Comparison of ENCODE assay signal across 1 cellular context in the genomic region with DNA sequence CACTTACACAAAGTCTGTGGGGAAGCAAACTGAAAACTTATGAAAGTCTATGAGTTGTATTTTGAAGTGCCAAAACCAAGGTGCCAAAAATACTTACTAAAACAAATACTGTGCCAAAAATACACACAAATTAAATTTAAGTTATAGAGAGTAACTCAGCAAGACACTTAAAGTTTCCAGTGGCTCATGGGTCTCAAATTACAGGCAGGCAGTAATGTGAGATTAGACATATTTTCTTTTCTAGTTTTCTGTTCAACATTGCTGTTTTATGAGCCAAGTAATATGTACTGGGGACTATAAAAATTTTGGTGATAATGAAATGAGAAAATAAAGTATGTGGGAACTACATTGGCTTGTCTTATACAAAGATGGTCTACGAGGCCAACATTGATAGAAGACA.
TF ChIP-seq lines count a peak whose summit lies in the region.

No MANE protein-coding gene starts in this region.

TF ChIP-seq in HEK293, 187 proteins besides CTCF, POLR2A, EP300 and RAD21 (continued from another document and continues in another):
- TF ChIP-seq KLF1 (tag by site-specific recombination; IDR thresholded peaks at IDR 0.05) (no peak), ZBTB1 (tag by site-specific recombination; IDR thresholded peaks at IDR 0.05) (no peak), ZNF544 (tag by site-specific recombination; IDR thresholded peaks at IDR 0.05) (no peak), ZNF16 (tag by site-specific recombination; IDR thresholded peaks at IDR 0.05; ENCODE audit: low read depth) (no peak), ZBTB7A (tag by site-specific recombination; IDR thresholded peaks at IDR 0.05; ENCODE audit: low read depth) (no peak), ZNF658 (tag by site-specific recombination; IDR thresholded peaks at IDR 0.05) (no peak), HOXD13 (CRISPR knock-in tag; IDR thresholded peaks at IDR 0.05; ENCODE audit: borderline replicate concordance) (0 out of 2 replicates have a peak, but pooled peaks have one; percentile 24), ZNF626 (tag by site-specific recombination; IDR thresholded peaks at IDR 0.05) (0 out of 2 replicates have a peak, but pooled peaks have one; percentile 24), ZNF292 (tag by site-specific recombination; IDR thresholded peaks at IDR 0.05; ENCODE audit: borderline replicate concordance, low read depth) (no peak), ZNF701 (tag by site-specific recombination; IDR thresholded peaks at IDR 0.05) (no peak), ZNF501 (tag by site-specific recombination; IDR thresholded peaks at IDR 0.05) (no peak), BCL11B (tag by site-specific recombination; IDR thresholded peaks at IDR 0.05; ENCODE audit: low read depth) (peak; percentile 63; the same call in 1 of the 2 replicates), KLF9 (tag by site-specific recombination; IDR thresholded peaks at IDR 0.05; ENCODE audit: low read depth) (no peak), ZNF214 (tag by site-specific recombination; IDR thresholded peaks at IDR 0.05; ENCODE audit: borderline replicate concordance) (no peak), ZNF324 (tag by site-specific recombination; IDR thresholded peaks at IDR 0.05) (no peak), PRDM1 (tag by site-specific recombination; IDR thresholded peaks at IDR 0.05) (no peak), ZNF19 (tag by site-specific recombination; IDR thresholded peaks at IDR 0.05; ENCODE audit: low read depth) (no peak), ZNF596 (tag by site-specific recombination; IDR thresholded peaks at IDR 0.05) (no peak), ZNF274 (IDR thresholded peaks at IDR 0.05; ENCODE audit: low read length) (no peak), ZNF274 (tag by site-specific recombination; IDR thresholded peaks at IDR 0.05; ENCODE audit: borderline replicate concordance) (no peak), ZNF2 (tag by site-specific recombination; IDR thresholded peaks at IDR 0.05) (no peak), ZBTB17 (tag by site-specific recombination; IDR thresholded peaks at IDR 0.05) (no peak), EGR2 (tag by site-specific recombination; IDR thresholded peaks at IDR 0.05; ENCODE audit: low read depth) (no peak), ZNF664 (tag by site-specific recombination; IDR thresholded peaks at IDR 0.05) (peak; percentile 29; the same call in 1 of the 2 replicates), ZSCAN23 (tag by site-specific recombination; IDR thresholded peaks at IDR 0.05) (no peak), HOXA7 (CRISPR knock-in tag; IDR thresholded peaks at IDR 0.05; ENCODE audit: borderline replicate concordance) (no peak), ZNF121 (tag by site-specific recombination; IDR thresholded peaks at IDR 0.05) (no peak), MEIS1 (CRISPR knock-in tag; IDR thresholded peaks at IDR 0.05; ENCODE audit: borderline replicate concordance) (no peak), GLI2 (tag by site-specific recombination; IDR thresholded peaks at IDR 0.05; ENCODE audit: borderline replicate concordance, low read depth) (0 out of 2 replicates have a peak, but pooled peaks have one; percentile 30), ZNF426 (tag by site-specific recombination; IDR thresholded peaks at IDR 0.05) (no peak), ZNF571 (tag by site-specific recombination; IDR thresholded peaks at IDR 0.05) (no peak), ZFP69B (tag by site-specific recombination; IDR thresholded peaks at IDR 0.05) (no peak), ZNF223 (tag by site-specific recombination; IDR thresholded peaks at IDR 0.05) (no peak), GLIS2 (tag by site-specific recombination; IDR thresholded peaks at IDR 0.05) (no peak), KLF10 (tag by site-specific recombination; IDR thresholded peaks at IDR 0.05) (no peak), ZNF239 (tag by site-specific recombination; IDR thresholded peaks at IDR 0.05) (no peak), ZNF529 (tag by site-specific recombination; IDR thresholded peaks at IDR 0.05; ENCODE audit: insufficient replicate concordance) (no peak), KLF16 (tag by site-specific recombination; IDR thresholded peaks at IDR 0.05) (no peak), ZNF302 (tag by site-specific recombination; IDR thresholded peaks at IDR 0.05; ENCODE audit: low read depth) (no peak), ZNF157 (tag by site-specific recombination; IDR thresholded peaks at IDR 0.05) (no peak)
- TF ChIP-seq, protein P1, sequence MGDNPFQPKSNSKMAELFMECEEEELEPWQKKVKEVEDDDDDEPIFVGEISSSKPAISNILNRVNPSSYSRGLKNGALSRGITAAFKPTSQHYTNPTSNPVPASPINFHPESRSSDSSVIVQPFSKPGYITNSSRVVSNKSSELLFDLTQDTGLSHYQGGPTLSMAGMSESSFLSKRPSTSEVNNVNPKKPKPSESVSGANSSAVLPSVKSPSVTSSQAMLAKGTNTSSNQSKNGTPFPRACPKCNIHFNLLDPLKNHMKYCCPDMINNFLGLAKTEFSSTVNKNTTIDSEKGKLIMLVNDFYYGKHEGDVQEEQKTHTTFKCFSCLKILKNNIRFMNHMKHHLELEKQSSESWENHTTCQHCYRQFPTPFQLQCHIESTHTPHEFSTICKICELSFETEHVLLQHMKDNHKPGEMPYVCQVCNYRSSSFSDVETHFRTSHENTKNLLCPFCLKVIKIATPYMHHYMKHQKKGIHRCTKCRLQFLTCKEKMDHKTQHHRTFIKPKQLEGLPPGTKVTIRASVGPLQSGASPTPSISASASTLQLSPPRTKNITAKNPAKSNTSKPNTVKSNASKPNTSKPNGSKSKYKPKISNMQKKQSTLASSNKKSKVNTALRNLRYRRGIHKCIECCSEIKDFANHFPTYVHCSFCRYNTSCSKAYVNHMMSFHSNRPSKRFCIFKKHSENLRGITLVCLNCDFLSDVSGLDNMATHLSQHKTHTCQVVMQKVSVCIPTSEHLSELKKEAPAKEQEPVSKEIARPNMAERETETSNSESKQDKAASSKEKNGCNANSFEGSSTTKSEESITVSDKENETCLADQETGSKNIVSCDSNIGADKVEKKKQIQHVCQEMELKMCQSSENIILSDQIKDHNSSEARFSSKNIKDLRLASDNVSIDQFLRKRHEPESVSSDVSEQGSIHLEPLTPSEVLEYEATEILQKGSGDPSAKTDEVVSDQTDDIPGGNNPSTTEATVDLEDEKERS (tag by site-specific recombination; IDR thresholded peaks at IDR 0.05), result no peak
- TF ChIP-seq, protein P2, sequence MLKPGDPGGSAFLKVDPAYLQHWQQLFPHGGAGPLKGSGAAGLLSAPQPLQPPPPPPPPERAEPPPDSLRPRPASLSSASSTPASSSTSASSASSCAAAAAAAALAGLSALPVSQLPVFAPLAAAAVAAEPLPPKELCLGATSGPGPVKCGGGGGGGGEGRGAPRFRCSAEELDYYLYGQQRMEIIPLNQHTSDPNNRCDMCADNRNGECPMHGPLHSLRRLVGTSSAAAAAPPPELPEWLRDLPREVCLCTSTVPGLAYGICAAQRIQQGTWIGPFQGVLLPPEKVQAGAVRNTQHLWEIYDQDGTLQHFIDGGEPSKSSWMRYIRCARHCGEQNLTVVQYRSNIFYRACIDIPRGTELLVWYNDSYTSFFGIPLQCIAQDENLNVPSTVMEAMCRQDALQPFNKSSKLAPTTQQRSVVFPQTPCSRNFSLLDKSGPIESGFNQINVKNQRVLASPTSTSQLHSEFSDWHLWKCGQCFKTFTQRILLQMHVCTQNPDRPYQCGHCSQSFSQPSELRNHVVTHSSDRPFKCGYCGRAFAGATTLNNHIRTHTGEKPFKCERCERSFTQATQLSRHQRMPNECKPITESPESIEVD (tag by site-specific recombination; IDR thresholded peaks at IDR 0.05), result peak; percentile 96
- TF ChIP-seq, protein P3, sequence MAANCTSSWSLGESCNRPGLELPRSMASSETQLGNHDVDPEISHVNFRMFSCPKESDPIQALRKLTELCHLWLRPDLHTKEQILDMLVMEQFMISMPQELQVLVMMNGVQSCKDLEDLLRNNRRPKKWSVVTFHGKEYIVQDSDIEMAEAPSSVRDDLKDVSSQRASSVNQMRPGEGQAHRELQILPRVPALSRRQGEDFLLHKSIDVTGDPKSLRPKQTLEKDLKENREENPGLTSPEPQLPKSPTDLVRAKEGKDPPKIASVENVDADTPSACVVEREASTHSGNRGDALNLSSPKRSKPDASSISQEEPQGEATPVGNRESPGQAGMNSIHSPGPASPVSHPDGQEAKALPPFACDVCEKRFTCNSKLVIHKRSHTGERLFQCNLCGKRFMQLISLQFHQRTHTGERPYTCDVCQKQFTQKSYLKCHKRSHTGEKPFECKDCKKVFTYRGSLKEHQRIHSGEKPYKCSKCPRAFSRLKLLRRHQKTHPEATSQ (tag by site-specific recombination; IDR thresholded peaks at IDR 0.05), result no peak
- TF ChIP-seq, protein P4, sequence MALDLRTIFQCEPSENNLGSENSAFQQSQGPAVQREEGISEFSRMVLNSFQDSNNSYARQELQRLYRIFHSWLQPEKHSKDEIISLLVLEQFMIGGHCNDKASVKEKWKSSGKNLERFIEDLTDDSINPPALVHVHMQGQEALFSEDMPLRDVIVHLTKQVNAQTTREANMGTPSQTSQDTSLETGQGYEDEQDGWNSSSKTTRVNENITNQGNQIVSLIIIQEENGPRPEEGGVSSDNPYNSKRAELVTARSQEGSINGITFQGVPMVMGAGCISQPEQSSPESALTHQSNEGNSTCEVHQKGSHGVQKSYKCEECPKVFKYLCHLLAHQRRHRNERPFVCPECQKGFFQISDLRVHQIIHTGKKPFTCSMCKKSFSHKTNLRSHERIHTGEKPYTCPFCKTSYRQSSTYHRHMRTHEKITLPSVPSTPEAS (tag by site-specific recombination; IDR thresholded peaks at IDR 0.05), result no peak
- TF ChIP-seq, protein P5, sequence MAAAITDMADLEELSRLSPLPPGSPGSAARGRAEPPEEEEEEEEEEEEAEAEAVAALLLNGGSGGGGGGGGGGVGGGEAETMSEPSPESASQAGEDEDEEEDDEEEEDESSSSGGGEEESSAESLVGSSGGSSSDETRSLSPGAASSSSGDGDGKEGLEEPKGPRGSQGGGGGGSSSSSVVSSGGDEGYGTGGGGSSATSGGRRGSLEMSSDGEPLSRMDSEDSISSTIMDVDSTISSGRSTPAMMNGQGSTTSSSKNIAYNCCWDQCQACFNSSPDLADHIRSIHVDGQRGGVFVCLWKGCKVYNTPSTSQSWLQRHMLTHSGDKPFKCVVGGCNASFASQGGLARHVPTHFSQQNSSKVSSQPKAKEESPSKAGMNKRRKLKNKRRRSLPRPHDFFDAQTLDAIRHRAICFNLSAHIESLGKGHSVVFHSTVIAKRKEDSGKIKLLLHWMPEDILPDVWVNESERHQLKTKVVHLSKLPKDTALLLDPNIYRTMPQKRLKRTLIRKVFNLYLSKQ (tag by site-specific recombination; IDR thresholded peaks at IDR 0.05; ENCODE audit: borderline replicate concordance), result no peak
- TF ChIP-seq, protein P6, sequence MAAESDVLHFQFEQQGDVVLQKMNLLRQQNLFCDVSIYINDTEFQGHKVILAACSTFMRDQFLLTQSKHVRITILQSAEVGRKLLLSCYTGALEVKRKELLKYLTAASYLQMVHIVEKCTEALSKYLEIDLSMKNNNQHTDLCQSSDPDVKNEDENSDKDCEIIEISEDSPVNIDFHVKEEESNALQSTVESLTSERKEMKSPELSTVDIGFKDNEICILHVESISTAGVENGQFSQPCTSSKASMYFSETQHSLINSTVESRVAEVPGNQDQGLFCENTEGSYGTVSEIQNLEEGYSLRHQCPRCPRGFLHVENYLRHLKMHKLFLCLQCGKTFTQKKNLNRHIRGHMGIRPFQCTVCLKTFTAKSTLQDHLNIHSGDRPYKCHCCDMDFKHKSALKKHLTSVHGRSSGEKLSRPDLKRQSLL (tag by site-specific recombination; IDR thresholded peaks at IDR 0.05), result no peak
- TF ChIP-seq, protein P7, sequence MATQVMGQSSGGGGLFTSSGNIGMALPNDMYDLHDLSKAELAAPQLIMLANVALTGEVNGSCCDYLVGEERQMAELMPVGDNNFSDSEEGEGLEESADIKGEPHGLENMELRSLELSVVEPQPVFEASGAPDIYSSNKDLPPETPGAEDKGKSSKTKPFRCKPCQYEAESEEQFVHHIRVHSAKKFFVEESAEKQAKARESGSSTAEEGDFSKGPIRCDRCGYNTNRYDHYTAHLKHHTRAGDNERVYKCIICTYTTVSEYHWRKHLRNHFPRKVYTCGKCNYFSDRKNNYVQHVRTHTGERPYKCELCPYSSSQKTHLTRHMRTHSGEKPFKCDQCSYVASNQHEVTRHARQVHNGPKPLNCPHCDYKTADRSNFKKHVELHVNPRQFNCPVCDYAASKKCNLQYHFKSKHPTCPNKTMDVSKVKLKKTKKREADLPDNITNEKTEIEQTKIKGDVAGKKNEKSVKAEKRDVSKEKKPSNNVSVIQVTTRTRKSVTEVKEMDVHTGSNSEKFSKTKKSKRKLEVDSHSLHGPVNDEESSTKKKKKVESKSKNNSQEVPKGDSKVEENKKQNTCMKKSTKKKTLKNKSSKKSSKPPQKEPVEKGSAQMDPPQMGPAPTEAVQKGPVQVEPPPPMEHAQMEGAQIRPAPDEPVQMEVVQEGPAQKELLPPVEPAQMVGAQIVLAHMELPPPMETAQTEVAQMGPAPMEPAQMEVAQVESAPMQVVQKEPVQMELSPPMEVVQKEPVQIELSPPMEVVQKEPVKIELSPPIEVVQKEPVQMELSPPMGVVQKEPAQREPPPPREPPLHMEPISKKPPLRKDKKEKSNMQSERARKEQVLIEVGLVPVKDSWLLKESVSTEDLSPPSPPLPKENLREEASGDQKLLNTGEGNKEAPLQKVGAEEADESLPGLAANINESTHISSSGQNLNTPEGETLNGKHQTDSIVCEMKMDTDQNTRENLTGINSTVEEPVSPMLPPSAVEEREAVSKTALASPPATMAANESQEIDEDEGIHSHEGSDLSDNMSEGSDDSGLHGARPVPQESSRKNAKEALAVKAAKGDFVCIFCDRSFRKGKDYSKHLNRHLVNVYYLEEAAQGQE (tag by site-specific recombination; IDR thresholded peaks at IDR 0.05), result no peak
- TF ChIP-seq, protein P8, sequence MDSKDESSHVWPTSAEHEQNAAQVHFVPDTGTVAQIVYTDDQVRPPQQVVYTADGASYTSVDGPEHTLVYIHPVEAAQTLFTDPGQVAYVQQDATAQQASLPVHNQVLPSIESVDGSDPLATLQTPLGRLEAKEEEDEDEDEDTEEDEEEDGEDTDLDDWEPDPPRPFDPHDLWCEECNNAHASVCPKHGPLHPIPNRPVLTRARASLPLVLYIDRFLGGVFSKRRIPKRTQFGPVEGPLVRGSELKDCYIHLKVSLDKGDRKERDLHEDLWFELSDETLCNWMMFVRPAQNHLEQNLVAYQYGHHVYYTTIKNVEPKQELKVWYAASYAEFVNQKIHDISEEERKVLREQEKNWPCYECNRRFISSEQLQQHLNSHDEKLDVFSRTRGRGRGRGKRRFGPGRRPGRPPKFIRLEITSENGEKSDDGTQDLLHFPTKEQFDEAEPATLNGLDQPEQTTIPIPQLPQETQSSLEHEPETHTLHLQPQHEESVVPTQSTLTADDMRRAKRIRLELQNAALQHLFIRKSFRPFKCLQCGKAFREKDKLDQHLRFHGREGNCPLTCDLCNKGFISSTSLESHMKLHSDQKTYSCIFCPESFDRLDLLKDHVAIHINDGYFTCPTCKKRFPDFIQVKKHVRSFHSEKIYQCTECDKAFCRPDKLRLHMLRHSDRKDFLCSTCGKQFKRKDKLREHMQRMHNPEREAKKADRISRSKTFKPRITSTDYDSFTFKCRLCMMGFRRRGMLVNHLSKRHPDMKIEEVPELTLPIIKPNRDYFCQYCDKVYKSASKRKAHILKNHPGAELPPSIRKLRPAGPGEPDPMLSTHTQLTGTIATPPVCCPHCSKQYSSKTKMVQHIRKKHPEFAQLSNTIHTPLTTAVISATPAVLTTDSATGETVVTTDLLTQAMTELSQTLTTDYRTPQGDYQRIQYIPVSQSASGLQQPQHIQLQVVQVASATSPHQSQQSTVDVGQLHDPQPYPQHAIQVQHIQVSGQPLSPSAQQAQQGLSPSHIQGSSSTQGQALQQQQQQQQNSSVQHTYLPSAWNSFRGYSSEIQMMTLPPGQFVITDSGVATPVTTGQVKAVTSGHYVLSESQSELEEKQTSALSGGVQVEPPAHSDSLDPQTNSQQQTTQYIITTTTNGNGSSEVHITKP (tag by site-specific recombination; IDR thresholded peaks at IDR 0.05), result no peak
